10 cellular contexts compared by ENCODE assay signal in the genomic region with DNA sequence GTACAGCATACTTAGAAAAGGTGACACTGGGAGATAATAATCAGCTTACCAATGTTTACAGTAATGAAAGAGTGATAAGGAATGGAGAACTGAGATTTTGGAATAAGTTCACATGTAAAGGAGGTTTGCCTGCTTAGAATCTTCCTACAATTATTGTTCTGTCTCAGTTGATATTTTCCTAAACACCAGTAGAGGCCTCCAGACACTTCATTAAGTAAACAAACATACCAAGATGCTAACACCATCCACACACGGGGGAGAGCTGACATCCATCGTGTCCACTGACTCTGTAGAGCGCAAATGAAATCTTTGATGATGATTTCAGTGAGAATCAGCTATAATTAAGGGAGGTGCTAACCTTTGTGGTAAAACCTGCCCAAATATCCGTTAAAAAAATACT.
DNase-seq lines count a peak whose midpoint lies in the region; ATAC-seq and TF ChIP-seq lines count a peak whose summit lies in the region.
"Had no signal": no experiment of that assay in that cellular context is flagged by ENCODE, and none has a peak within 500 bp of the region (broad histone marks: within the 10 kb centered on the region; RNA-seq: fewer than 3 reads in every experiment).

No MANE protein-coding gene starts in this region.

- no peaks in the 10 kb centered on the region for H3K36me3 ChIP-seq in DND-41 (ENCODE audit: insufficient read depth, low read length)
- H3K36me3 ChIP-seq in mesendoderm (ENCODE audit: control insufficient read depth, insufficient read depth, low read length): no peaks in the 10 kb centered on the region
- no peaks in the 10 kb centered on the region for H3K36me3 ChIP-seq in Peyer's patch
- H3K36me3 ChIP-seq: spleen had no signal

- no peaks in the 10 kb centered on the region for H3K36me3 Mint-ChIP-seq in CD14-positive monocyte

- H3K27ac ChIP-seq in DND-41 (ENCODE audit: low read length) (no peak overlapping the region), mesendoderm (ENCODE audit: low read depth, low read length) (no peak overlapping the region), Peyer's patch (no peak overlapping the region)
- H3K27ac ChIP-seq: spleen had no signal

- peak; percentile 36 for TF ChIP-seq CTCF in DND-41 (IDR thresholded peaks at IDR 0.05; ENCODE audit: borderline replicate concordance, extremely low read depth, low read length, poor library complexity, severe bottlenecking)
- TF ChIP-seq CTCF in CD14-positive monocyte (IDR thresholded peaks at IDR 0.05): no peak
- peak in 3 of 6 experiments; percentile 34 to 51 (median 37) for TF ChIP-seq CTCF in Peyer's patch (IDR thresholded peaks at IDR 0.05)

- no peak for ATAC-seq in DND-41 (ENCODE audit: insufficient read depth, low read depth)
- no peak for ATAC-seq in GM21528 (IDR thresholded peaks at IDR 0.05; ENCODE audit: low FRiP score, unreplicated experiment)

- no peak overlapping the region for H2BK5ac ChIP-seq in mesendoderm (ENCODE audit: low read length)

- H3K4me1 ChIP-seq in DND-41 (ENCODE audit: insufficient read depth, low read length) (no peaks in the 10 kb centered on the region), mesendoderm (ENCODE audit: control insufficient read depth, low read depth, low read length) (no peaks in the 10 kb centered on the region), Peyer's patch (no peaks in the 10 kb centered on the region)
- H3K4me1 ChIP-seq: spleen had no signal

- no peaks in the 10 kb centered on the region for H4K20me1 ChIP-seq in DND-41 (ENCODE audit: insufficient read depth, low read length)

- no peak overlapping the region for H3K23ac ChIP-seq in mesendoderm (ENCODE audit: low read length)

- H3K27me3 ChIP-seq in DND-41 (ENCODE audit: insufficient read depth, low read length, poor library complexity) (no peaks in the 10 kb centered on the region), mesendoderm (ENCODE audit: insufficient read depth, low read length, poor library complexity) (no peaks in the 10 kb centered on the region), Peyer's patch (no peaks in the 10 kb centered on the region)
- H3K27me3 ChIP-seq: spleen had no signal

- no peak overlapping the region for H3K56ac ChIP-seq in mesendoderm (ENCODE audit: low read length)

- H2AK5ac ChIP-seq in mesendoderm (ENCODE audit: low read length): no peak overlapping the region

- no peak for TF ChIP-seq POLR2A in Peyer's patch (IDR thresholded peaks at IDR 0.05)

- DNase-seq in DND-41: no peak
- DNase-seq in NCI-H1694 (lab: John Stamatoyannopoulos, UW): peak; percentile 10
- DNase-seq in cerebellar cortex (ENCODE audit: low spot score): peak; percentile 78
- DNase-seq in mesendoderm: peak; percentile 43
- DNase-seq in CD14-positive monocyte (ENCODE audit: low spot score): no peak
- no peak for DNase-seq in MV-4-11 (lab: John Stamatoyannopoulos, UW)
- no peak for DNase-seq in Peyer's patch
- DNase-seq: central memory CD4-positive, alpha-beta T cell; spleen had no signal

- intact Hi-C loops in CD14-positive monocyte (cut with micrococcal nuclease): no loop called here

- H3K79me2 ChIP-seq in DND-41 (ENCODE audit: insufficient read depth, low read length) (no peaks in the 10 kb centered on the region), mesendoderm (ENCODE audit: control insufficient read depth, insufficient read depth, low read length) (no peaks in the 10 kb centered on the region)

- no peak overlapping the region for H4K8ac ChIP-seq in mesendoderm (ENCODE audit: low read depth, low read length)

- no CpG with 5 or more reads among the region's 4 CpGs for WGBS in mesendoderm (ENCODE audit: extremely low coverage, insufficient coverage, low lambda C conversion rate)

- H2AFZ ChIP-seq in DND-41 (ENCODE audit: low read depth, low read length): no peak overlapping the region

- no peak overlapping the region for H4K5ac ChIP-seq in mesendoderm (ENCODE audit: low read length)

- H3K4me3 ChIP-seq in DND-41 (ENCODE audit: low read depth in 1 of 2, low read length in 2 of 2) (no peak overlapping the region), mesendoderm (ENCODE audit: low read length) (no peak overlapping the region), Peyer's patch (no peak overlapping the region)
- H3K4me3 ChIP-seq: spleen had no signal

- no peak overlapping the region for H3K4ac ChIP-seq in mesendoderm (ENCODE audit: low read depth, low read length)

- no peaks in the 10 kb centered on the region for H3K9me3 ChIP-seq in DND-41 (ENCODE audit: insufficient read depth, low read length, severe bottlenecking)
- H3K9me3 ChIP-seq in Peyer's patch: no peaks in the 10 kb centered on the region

- H3K79me1 ChIP-seq in mesendoderm (ENCODE audit: low read length): no peaks in the 10 kb centered on the region

- no peaks in the 10 kb centered on the region for H3K27me3 Mint-ChIP-seq in CD14-positive monocyte (ENCODE audit: low read depth in 3 of 3)

- H3K9me3 Mint-ChIP-seq in CD14-positive monocyte: peaks cover 0 to 10% (median 5%) of the 10 kb centered on the region in 7 donors

- no peak overlapping the region for H3K27ac Mint-ChIP-seq in CD14-positive monocyte

- no peak overlapping the region for H3K4me2 ChIP-seq in DND-41 (ENCODE audit: insufficient read depth, low read length)
- H3K4me2 ChIP-seq in mesendoderm (ENCODE audit: low read length): no peak overlapping the region

- H3K18ac ChIP-seq in mesendoderm (ENCODE audit: low read length): no peak overlapping the region

- H3K9ac ChIP-seq in DND-41 (ENCODE audit: low read depth, low read length): no peak overlapping the region
- no peak overlapping the region for H3K9ac ChIP-seq in mesendoderm (ENCODE audit: low read length)

- no peak overlapping the region for H2BK15ac ChIP-seq in mesendoderm (replicated peaks; ENCODE audit: low read depth)

- no peak overlapping the region for H2BK120ac ChIP-seq in mesendoderm (ENCODE audit: low read depth, low read length)

- H3K4me1 Mint-ChIP-seq in CD14-positive monocyte: no peaks in the 10 kb centered on the region

- H3K4me3 Mint-ChIP-seq in CD14-positive monocyte: no peak overlapping the region

Comparison
In these comparisons a context has a peak if more than half of its experiments do, and no peak if none do; other contexts are left out.
1. DNase-seq: peak in NCI-H1694 (single experiment), cerebellar cortex (single experiment) and mesendoderm (single experiment); none in DND-41 (single experiment), CD14-positive monocyte (single experiment), MV-4-11 (single experiment) and Peyer's patch (0 of 3).